9 cellular contexts compared by ENCODE assay signal in the genomic region with DNA sequence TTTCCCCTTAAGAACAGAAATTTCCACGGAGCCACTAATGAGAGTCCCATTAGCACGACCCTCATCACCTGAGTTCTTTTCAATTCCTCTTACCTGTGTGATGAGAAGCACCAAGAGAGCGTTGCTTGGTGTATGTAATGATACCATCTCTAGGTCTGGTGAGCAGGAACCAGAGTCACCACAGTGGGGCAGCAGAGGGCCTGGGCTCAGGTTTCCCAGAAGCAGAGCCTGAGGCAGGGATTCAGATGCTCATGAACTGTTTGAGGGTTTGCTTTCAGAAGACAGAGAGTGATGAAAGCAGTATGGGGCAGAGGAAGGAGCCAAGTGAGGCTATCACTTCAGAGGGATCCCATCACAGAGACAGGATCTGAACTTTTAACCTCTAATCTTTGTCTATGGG. TPM values are rescaled to one million over a fixed set of nuclear protein-coding genes. Genes with fewer than 3 reads are reported as not detected.
DNase-seq lines count a peak whose midpoint lies in the region; ATAC-seq and TF ChIP-seq lines count a peak whose summit lies in the region.
"Had no signal": no experiment of that assay in that cellular context is flagged by ENCODE, and none has a peak within 500 bp of the region (broad histone marks: within the 10 kb centered on the region; RNA-seq: fewer than 3 reads in every experiment).

No MANE protein-coding gene starts in this region.

- H3K27me3 Mint-ChIP-seq in activated T-cell treated with anti-CD3 and anti-CD28 coated beads, Interleukin-2, amount 50 U/mL, for 24 hours = peaks cover 49% of the 10 kb centered on the region
- peaks cover 13% of the 10 kb centered on the region for H3K27me3 Mint-ChIP-seq in neural crest cell (ENCODE audit: low read depth)

- no peaks in the 10 kb centered on the region for H3K36me3 Mint-ChIP-seq in activated T-cell treated with anti-CD3 and anti-CD28 coated beads, Interleukin-2, amount 50 U/mL, for 24 hours (ENCODE audit: low read depth)
- no peaks in the 10 kb centered on the region for H3K36me3 Mint-ChIP-seq in neural crest cell (ENCODE audit: low read depth)

- H3K4me1 Mint-ChIP-seq in activated T-cell treated with anti-CD3 and anti-CD28 coated beads, Interleukin-2, amount 50 U/mL, for 24 hours (ENCODE audit: low read depth) = peaks cover 12% of the 10 kb centered on the region
- H3K4me1 Mint-ChIP-seq in neural crest cell = peaks cover 22% of the 10 kb centered on the region

- peak; percentile 57 for TF ChIP-seq CTCF in neural crest cell (conservative IDR thresholded peaks at IDR 0.05)

- H3K4me3 Mint-ChIP-seq in activated T-cell treated with anti-CD3 and anti-CD28 coated beads, Interleukin-2, amount 50 U/mL, for 24 hours = no peak overlapping the region
- H3K4me3 Mint-ChIP-seq in neural crest cell = peak overlapping the region; percentile 24

- no peak for ATAC-seq in GM18861 (IDR thresholded peaks at IDR 0.05; ENCODE audit: unreplicated experiment)
- no peak for ATAC-seq in GM21723 (IDR thresholded peaks at IDR 0.05; ENCODE audit: unreplicated experiment)
- ATAC-seq: body of pancreas had no signal

- DNase-seq in ELR (ENCODE audit: low read depth) (peak; percentile 30), MV-4-11 (lab: John Stamatoyannopoulos, UW) (peak; percentile 35), neural crest cell (ENCODE audit: low read depth, low spot score) (peak; percentile 40), NCI-H510A (lab: John Stamatoyannopoulos, UW) (no peak), C1 segment of cervical spinal cord (lab: John Stamatoyannopoulos, UW) (no peak)
- DNase-seq in activated T-cell treated with anti-CD3 and anti-CD28 coated beads, Interleukin-2, amount 50 U/mL, for 24 hours = peak; percentile 60

- peaks cover 10% of the 10 kb centered on the region for H3K9me3 Mint-ChIP-seq in activated T-cell treated with anti-CD3 and anti-CD28 coated beads, Interleukin-2, amount 50 U/mL, for 24 hours
- H3K9me3 Mint-ChIP-seq in neural crest cell = peaks cover 11% of the 10 kb centered on the region

- no peak overlapping the region for H3K27ac Mint-ChIP-seq in activated T-cell treated with anti-CD3 and anti-CD28 coated beads, Interleukin-2, amount 50 U/mL, for 24 hours
- no peak overlapping the region for H3K27ac Mint-ChIP-seq in neural crest cell (ENCODE audit: unreplicated experiment)

RNA-seq across cellular contexts. Expression of a gene that starts 3.1 kb away (rescaled TPM):
- total RNA-seq in neural crest cell = 1.2 and 2.0 TPM in 2 replicates

RNA-seq across cellular contexts. Expression of a gene that starts 16.1 kb away (rescaled TPM):
- total RNA-seq in neural crest cell = 4.9 and 5.8 TPM in 2 replicates

RNA-seq across cellular contexts. Expression of a gene that starts 32.4 kb away (rescaled TPM):
- 3.5 and 4.3 TPM in 2 replicates for total RNA-seq in neural crest cell

RNA-seq across cellular contexts. Expression of a gene that starts 46.0 kb away (rescaled TPM):
- 9.5 and 10.4 TPM in 2 replicates for total RNA-seq in neural crest cell

RNA-seq across cellular contexts. Expression of a gene that starts 46.4 kb away (rescaled TPM):
- total RNA-seq in neural crest cell = 71.2 and 73.1 TPM in 2 replicates

Comparison
In these comparisons a context has a peak if more than half of its experiments do, and no peak if none do; other contexts are left out.
1. DNase-seq: peak in ELR (single experiment), MV-4-11 (single experiment), activated T-cell treated with anti-CD3 and anti-CD28 coated beads, Interleukin-2, amount 50 U/mL, for 24 hours (single experiment) and neural crest cell (single experiment); none in NCI-H510A (single experiment) and C1 segment of cervical spinal cord (0 of 14).